ENCODE assay signal across 13 cellular contexts in the genomic region with DNA sequence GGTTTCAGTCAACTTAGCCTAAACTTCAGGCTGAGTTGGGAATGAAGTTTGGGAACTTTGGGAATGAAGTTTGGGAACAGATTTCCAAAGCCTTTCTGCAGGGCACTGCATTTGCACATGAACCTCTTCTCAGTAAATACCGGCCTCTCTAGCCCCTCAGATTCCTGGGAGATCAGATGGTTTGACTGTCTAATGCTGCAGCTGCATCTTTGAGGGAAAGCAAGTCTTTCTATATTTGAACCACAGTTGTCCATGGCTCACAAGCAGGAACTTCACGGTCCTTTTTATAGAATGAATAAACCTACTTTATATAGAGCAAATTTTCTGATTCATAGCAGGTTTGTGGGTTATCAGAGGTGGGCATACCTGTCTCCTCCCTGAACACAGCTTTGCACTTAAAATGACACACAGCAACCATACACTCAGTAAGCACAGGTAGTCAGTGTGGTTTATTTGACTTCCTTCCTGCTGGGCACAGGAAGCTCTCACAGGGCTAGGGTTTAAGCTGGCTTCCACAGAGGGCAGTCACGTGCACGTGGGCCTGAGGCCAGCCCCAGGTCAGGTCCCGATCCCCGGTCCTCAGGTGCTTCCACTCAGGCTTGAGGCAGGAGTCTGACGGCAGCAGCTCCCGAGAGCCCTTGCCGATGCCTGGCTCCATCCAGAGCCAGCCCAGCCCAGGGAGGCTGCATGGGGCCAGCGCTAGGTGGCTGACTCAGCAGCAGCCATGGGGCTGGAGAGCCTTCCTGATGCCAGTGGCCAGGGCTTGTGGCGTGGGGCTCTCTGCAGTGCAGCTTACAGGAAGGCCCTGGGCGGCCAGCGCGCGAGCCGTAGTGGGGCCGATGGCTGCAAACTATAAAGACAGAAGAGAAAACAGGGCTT. TPM values are rescaled to one million over a fixed set of nuclear protein-coding genes. Genes with fewer than 3 reads are reported as not detected.
DNase-seq lines count a peak whose midpoint lies in the region; ATAC-seq and TF ChIP-seq lines count a peak whose summit lies in the region.
"Had no signal": no experiment of that assay in that cellular context is flagged by ENCODE, and none has a peak within 500 bp of the region (broad histone marks: within the 10 kb centered on the region; RNA-seq: fewer than 3 reads in every experiment).

No MANE protein-coding gene starts in this region.

- DNase-seq in activated CD4-positive, alpha-beta T cell treated with anti-CD3 and anti-CD28 coated beads for 36 hours = no peak
- DNase-seq in activated CD4-positive, alpha-beta T cell treated with anti-CD3 and anti-CD28 coated beads, Interleukin-2, amount 50 U/mL, for 4 hours = no peak
- DNase-seq in Panc1 (ENCODE audit: low read depth, low spot score) (no peak), ecto neural progenitor cell (ENCODE audit: low spot score) (peak; percentile 39), NCI-H2196 (lab: John Stamatoyannopoulos, UW; ENCODE audit: unreplicated experiment) (no peak)
- no peak for DNase-seq in stimulated activated effector memory CD8-positive, alpha-beta T cell treated with anti-CD3 and anti-CD28 coated beads, Interleukin-12 subunit alpha, Interleukin-12 subunit beta, amount 100 ng/mL, for 72 hours (ENCODE audit: low spot score in 2 of 2)
- DNase-seq: body of pancreas had no signal

- TF ChIP-seq CTCF in Panc1 (IDR thresholded peaks at IDR 0.05) = no peak

- H3K4me3 ChIP-seq in Panc1 (ENCODE audit: low read depth in 2 of 2, low read length in 2 of 2) = no peak overlapping the region
- H3K4me3 ChIP-seq: body of pancreas, hepatocyte, prostate gland had no signal

- H3K27ac Mint-ChIP-seq in activated CD4-positive, alpha-beta T cell treated with anti-CD3 and anti-CD28 coated beads for 36 hours = no peak overlapping the region
- peak overlapping the region; percentile 83 for H3K27ac Mint-ChIP-seq in stimulated activated effector memory CD8-positive, alpha-beta T cell treated with anti-CD3 and anti-CD28 coated beads, Interleukin-12 subunit alpha, Interleukin-12 subunit beta, amount 100 ng/mL, for 72 hours
- H3K27ac Mint-ChIP-seq: T-helper 1 cell treated with Interleukin-12 subunit alpha and Interleukin-12 subunit beta and Interleukin-4 antibody, amounts not matched to agents 30 μg/mL and 1 μg/mL, for 36 hours had no signal

- peaks cover 16% of the 10 kb centered on the region for H3K4me1 Mint-ChIP-seq in activated CD4-positive, alpha-beta T cell treated with anti-CD3 and anti-CD28 coated beads for 36 hours
- H3K4me1 Mint-ChIP-seq in stimulated activated effector memory CD8-positive, alpha-beta T cell treated with anti-CD3 and anti-CD28 coated beads, Interleukin-12 subunit alpha, Interleukin-12 subunit beta, amount 100 ng/mL, for 72 hours = peaks cover 28% of the 10 kb centered on the region

- no peaks in the 10 kb centered on the region for H3K9me3 Mint-ChIP-seq in activated CD4-positive, alpha-beta T cell treated with anti-CD3 and anti-CD28 coated beads for 36 hours (ENCODE audit: low read depth)
- no peaks in the 10 kb centered on the region for H3K9me3 Mint-ChIP-seq in stimulated activated effector memory CD8-positive, alpha-beta T cell treated with anti-CD3 and anti-CD28 coated beads, Interleukin-12 subunit alpha, Interleukin-12 subunit beta, amount 100 ng/mL, for 72 hours
- H3K9me3 Mint-ChIP-seq: T-helper 1 cell treated with Interleukin-12 subunit alpha and Interleukin-12 subunit beta and Interleukin-4 antibody, amounts not matched to agents 30 μg/mL and 1 μg/mL, for 36 hours had no signal

- no peak overlapping the region for H3K4me3 Mint-ChIP-seq in activated CD4-positive, alpha-beta T cell treated with anti-CD3 and anti-CD28 coated beads for 36 hours
- H3K4me3 Mint-ChIP-seq in stimulated activated effector memory CD8-positive, alpha-beta T cell treated with anti-CD3 and anti-CD28 coated beads, Interleukin-12 subunit alpha, Interleukin-12 subunit beta, amount 100 ng/mL, for 72 hours = no peak overlapping the region
- H3K4me3 Mint-ChIP-seq: T-helper 1 cell treated with Interleukin-12 subunit alpha and Interleukin-12 subunit beta and Interleukin-4 antibody, amounts not matched to agents 30 μg/mL and 1 μg/mL, for 36 hours had no signal

- no peaks in the 10 kb centered on the region for H3K27me3 ChIP-seq in Panc1 (ENCODE audit: control insufficient read depth, insufficient read depth, low read length)
- H3K27me3 ChIP-seq: body of pancreas, hepatocyte had no signal

- POLR2A ChIA-PET in activated CD4-positive, alpha-beta T cell treated with anti-CD3 and anti-CD28 coated beads for 36 hours (lab: Charles Lee) = no interaction called here
- POLR2A ChIA-PET in Panc1 (lab: Charles Lee) = no interaction called here

- H3K9me3 ChIP-seq in Panc1 (ENCODE audit: control insufficient read depth, insufficient read depth, low read depth, low read length) = no peaks in the 10 kb centered on the region
- H3K9me3 ChIP-seq: body of pancreas, prostate gland had no signal

- intact Hi-C loops in activated CD4-positive, alpha-beta T cell treated with anti-CD3 and anti-CD28 coated beads for 36 hours (cut with DNase I, micrococcal nuclease) = no loop called here
- intact Hi-C loops in Panc1 (cut with micrococcal nuclease; ENCODE audit: unreplicated experiment) = no loop called here

- H3K36me3 Mint-ChIP-seq in activated CD4-positive, alpha-beta T cell treated with anti-CD3 and anti-CD28 coated beads for 36 hours (ENCODE audit: low read depth) = peaks cover 9% of the 10 kb centered on the region
- H3K36me3 Mint-ChIP-seq in stimulated activated effector memory CD8-positive, alpha-beta T cell treated with anti-CD3 and anti-CD28 coated beads, Interleukin-12 subunit alpha, Interleukin-12 subunit beta, amount 100 ng/mL, for 72 hours = peaks cover 18% of the 10 kb centered on the region

- H3K27ac ChIP-seq in Panc1 (ENCODE audit: low read length) = no peak overlapping the region
- H3K27ac ChIP-seq: body of pancreas, hepatocyte, prostate gland had no signal

- CTCF ChIA-PET in activated CD4-positive, alpha-beta T cell treated with anti-CD3 and anti-CD28 coated beads for 36 hours (lab: Charles Lee) = interaction anchor here (0.5 kb wide), 1 partner anchor 62 kb away, joined by 4 read pairs; no protein-coding TSS in a partner anchor
- CTCF ChIA-PET in Panc1 (lab: Charles Lee) = no interaction called here

- peak; percentile 75 for ATAC-seq in activated CD4-positive, alpha-beta T cell treated with anti-CD3 and anti-CD28 coated beads for 36 hours
- ATAC-seq in Panc1 (peak; percentile 40), GM18909 (IDR thresholded peaks at IDR 0.05; ENCODE audit: poor library complexity, unreplicated experiment) (no peak), GM21360 (IDR thresholded peaks at IDR 0.05; ENCODE audit: unreplicated experiment) (no peak)
- ATAC-seq in stimulated activated effector memory CD8-positive, alpha-beta T cell treated with anti-CD3 and anti-CD28 coated beads, Interleukin-12 subunit alpha, Interleukin-12 subunit beta, amount 100 ng/mL, for 72 hours = peak; percentile 66
- ATAC-seq: body of pancreas had no signal

- in situ Hi-C loops in Panc1 (cut with HindIII; ENCODE audit: low pct_unique_long_range_greater_than_20kb, low sequenced_read_pairs) = no loop called here

- no peaks in the 10 kb centered on the region for H3K27me3 Mint-ChIP-seq in activated CD4-positive, alpha-beta T cell treated with anti-CD3 and anti-CD28 coated beads for 36 hours

- H3K4me1 ChIP-seq in Panc1 (ENCODE audit: control insufficient read depth, insufficient read depth, low read length) = no peaks in the 10 kb centered on the region
- H3K4me1 ChIP-seq: body of pancreas, prostate gland had no signal

- no peaks in the 10 kb centered on the region; the same call in 1 of the 2 replicates for H3K36me3 ChIP-seq in Panc1 (ENCODE audit: control insufficient read depth, insufficient read depth, low read length)

- BruUV-seq in Panc1 (replicated peaks; lab: Mats Ljungman, UMichigan) = no TSS peak

RNA-seq across cellular contexts. Expression of a gene that starts 12.8 kb away (rescaled TPM):
- total RNA-seq in activated CD4-positive, alpha-beta T cell treated with anti-CD3 and anti-CD28 coated beads for 36 hours = not detected
- total RNA-seq in Panc1 (2021; ENCODE audit: unreplicated experiment) = not detected
- not detected for polyA plus RNA-seq in Panc1 (2012; ENCODE audit: insufficient read length)
- total RNA-seq: A673, body of pancreas, hepatocyte, prostate gland had no signal

RNA-seq across cellular contexts. Expression of a gene that starts 34.7 kb away (rescaled TPM):
- total RNA-seq in activated CD4-positive, alpha-beta T cell treated with anti-CD3 and anti-CD28 coated beads for 36 hours = 10 to 100 TPM; 37.3 to 39.6 TPM
- 103 TPM for total RNA-seq in Panc1 (2021; ENCODE audit: unreplicated experiment)
- 86.7 TPM for polyA plus RNA-seq in Panc1 (2012; ENCODE audit: insufficient read length)

RNA-seq across cellular contexts. Expression of a gene that starts 35.0 kb away (rescaled TPM):
- total RNA-seq in activated CD4-positive, alpha-beta T cell treated with anti-CD3 and anti-CD28 coated beads for 36 hours = 100 to 1,000 TPM; 106 to 115 TPM
- 123 TPM for total RNA-seq in Panc1 (2021; ENCODE audit: unreplicated experiment)
- 70.3 TPM for polyA plus RNA-seq in Panc1 (2012; ENCODE audit: insufficient read length)

Comparison
In these comparisons a context has a peak if more than half of its experiments do, and no peak if none do; other contexts are left out.
1. ATAC-seq: peak in activated CD4-positive, alpha-beta T cell treated with anti-CD3 and anti-CD28 coated beads for 36 hours (single experiment), Panc1 (single experiment) and stimulated activated effector memory CD8-positive, alpha-beta T cell treated with anti-CD3 and anti-CD28 coated beads, Interleukin-12 subunit alpha, Interleukin-12 subunit beta, amount 100 ng/mL, for 72 hours (single experiment); none in GM18909 (single experiment) and GM21360 (single experiment).